ENCODE assay signal across 8 cellular contexts in the genomic region with DNA sequence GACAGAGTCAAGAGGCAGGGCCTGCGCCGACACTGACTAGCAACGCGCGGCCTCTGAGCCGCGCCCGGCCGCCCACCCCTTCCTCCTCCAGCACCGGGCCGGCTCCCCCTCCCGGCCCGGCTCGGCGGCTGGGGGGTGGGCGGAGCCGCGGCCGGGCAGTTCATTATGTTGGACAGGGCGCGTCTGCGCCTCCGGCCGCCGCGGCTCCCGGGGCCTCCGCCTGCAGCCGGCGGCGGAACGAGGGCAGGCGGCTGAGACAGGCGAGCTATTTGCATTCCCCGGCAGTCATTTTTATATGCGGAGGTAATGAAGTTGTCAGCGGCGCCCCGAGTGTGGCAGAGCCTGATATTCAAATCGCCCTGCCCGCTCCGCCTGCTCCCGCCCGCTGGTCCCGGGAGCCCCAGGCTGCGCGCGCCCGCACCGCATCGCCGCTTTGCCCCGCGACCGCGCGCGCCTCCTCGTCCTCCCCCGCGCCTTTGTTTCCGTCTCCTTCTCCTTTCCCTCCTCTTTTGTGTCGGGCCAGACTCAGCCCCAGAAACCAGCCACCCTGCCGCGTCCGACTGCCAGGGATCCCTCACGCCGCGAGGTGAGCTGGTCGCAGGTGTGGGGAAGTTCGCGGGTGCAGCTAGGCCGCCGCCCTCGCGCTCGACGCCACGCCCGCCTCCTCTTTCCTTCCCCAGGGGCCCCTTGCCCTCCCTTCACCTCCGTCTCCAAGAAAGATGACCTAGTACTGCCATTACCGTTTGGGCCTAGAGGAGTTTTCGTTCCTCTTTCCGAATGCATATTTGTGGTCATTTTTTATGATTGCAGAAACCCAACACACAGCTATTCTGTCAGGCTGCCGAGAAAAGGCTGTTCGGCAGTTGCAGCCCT.
DNase-seq lines count a peak whose midpoint lies in the region; ATAC-seq and FAIRE-seq lines count a peak whose summit lies in the region.

No MANE protein-coding gene starts in this region.

- H3K9me3 ChIP-seq in neuronal stem cell (replicated peaks in 1 of 2; ENCODE audit: control insufficient read depth in 2 of 2, insufficient read depth in 1 of 2, low read depth in 1 of 2, low read length in 2 of 2): no peaks in the 10 kb centered on the region

- peak overlapping the region; percentile 93 for H2BK120ac ChIP-seq in neuronal stem cell (ENCODE audit: low read depth, low read length)

- no peaks in the 10 kb centered on the region for H3K27me3 ChIP-seq in neuronal stem cell (ENCODE audit: control insufficient read depth in 3 of 3, insufficient read depth in 3 of 3, low read depth in 1 of 3, low read length in 3 of 3)

- H3K27me3 Mint-ChIP-seq in activated T-helper 17 cell treated with anti-CD3 and anti-CD28 coated beads, Interleukin-2, amount 50 U/mL, for 72 hours: peaks cover 40% of the 10 kb centered on the region

- peak overlapping the region; percentile 78 for H3K4me2 ChIP-seq in neuronal stem cell (ENCODE audit: insufficient read depth, low read length, poor library complexity, severe bottlenecking)

- WGBS in neuronal stem cell (ENCODE audit: extremely low coverage in 2 of 2, insufficient read length in 2 of 2, insufficient replicate concordance in 1 of 2), 2 donors: no CpG with 5 or more reads among the region's 86 CpGs

- peak overlapping the region; percentile 94 for H2AFZ ChIP-seq in neuronal stem cell (ENCODE audit: low read length)

- H2BK12ac ChIP-seq in neuronal stem cell (ENCODE audit: low read length): peak overlapping the region; percentile 16

- H3K4me3 Mint-ChIP-seq in activated T-helper 17 cell treated with anti-CD3 and anti-CD28 coated beads, Interleukin-2, amount 50 U/mL, for 72 hours: peak overlapping the region; percentile 84

- no peaks in the 10 kb centered on the region for H3K9me3 Mint-ChIP-seq in activated T-helper 17 cell treated with anti-CD3 and anti-CD28 coated beads, Interleukin-2, amount 50 U/mL, for 72 hours

- DNase-seq in DMS53 (lab: John Stamatoyannopoulos, UW): peak; percentile 94
- peak; percentile 97 for DNase-seq in NOMO-1 treated with dmso at 0.1 percent for 144 hours (lab: John Stamatoyannopoulos, UW; ENCODE audit: unreplicated experiment)
- DNase-seq in globus pallidus (ENCODE audit: low spot score): peak; percentile 37
- peak; percentile 76 for DNase-seq in neuronal stem cell (ENCODE audit: low spot score)
- peak; percentile 88 for DNase-seq in urothelium cell line (ENCODE audit: low spot score)

- FAIRE-seq in urothelium cell line (lab: Jason Lieb, UNC): peak; percentile 82

- peak overlapping the region; percentile 97 for H3K9ac ChIP-seq in neuronal stem cell (ENCODE audit: low read depth, low read length, poor library complexity)

- peak overlapping the region; percentile 79 for H4K91ac ChIP-seq in neuronal stem cell (ENCODE audit: low read depth, low read length, poor library complexity)

- H3K14ac ChIP-seq in neuronal stem cell (ENCODE audit: low read length): peak overlapping the region; percentile 98

- H3K4me1 ChIP-seq in neuronal stem cell (ENCODE audit: control insufficient read depth in 2 of 2, insufficient read depth in 1 of 2, low read depth in 1 of 2, low read length in 2 of 2): peaks cover 16 to 20% of the 10 kb centered on the region in 2 donors

- H3K23ac ChIP-seq in neuronal stem cell (ENCODE audit: low read depth, low read length, poor library complexity): peak overlapping the region; percentile 96

- no peak overlapping the region for H2AK5ac ChIP-seq in neuronal stem cell (ENCODE audit: low read depth, low read length)

- H3K4me3 ChIP-seq in neuronal stem cell (ENCODE audit: low read length in 2 of 2): peak overlapping the region; percentile 64 to 84

- no peaks in the 10 kb centered on the region for H3K36me3 ChIP-seq in neuronal stem cell (replicated peaks in 1 of 2; ENCODE audit: control insufficient read depth in 2 of 2, insufficient read depth in 2 of 2, low read length in 2 of 2)

- H3K27ac ChIP-seq in neuronal stem cell (replicated peaks; ENCODE audit: low read length): peak overlapping the region; percentile 93

- no peaks in the 10 kb centered on the region for H3K79me1 ChIP-seq in neuronal stem cell (ENCODE audit: low read depth, low read length)

- H2BK5ac ChIP-seq in neuronal stem cell (ENCODE audit: low read length): peak overlapping the region; percentile 69

- no peaks in the 10 kb centered on the region for H3K36me3 Mint-ChIP-seq in activated T-helper 17 cell treated with anti-CD3 and anti-CD28 coated beads, Interleukin-2, amount 50 U/mL, for 72 hours (ENCODE audit: low read depth)

- peak overlapping the region; percentile 99 for H3K18ac ChIP-seq in neuronal stem cell (ENCODE audit: low read length)

- ATAC-seq in GM19467 (IDR thresholded peaks at IDR 0.05; ENCODE audit: unreplicated experiment) (peak; percentile 76), HG03558 (IDR thresholded peaks at IDR 0.05; ENCODE audit: extremely low read depth, unreplicated experiment) (peak; percentile 83)
- peak; percentile 78 for ATAC-seq in activated T-helper 17 cell treated with anti-CD3 and anti-CD28 coated beads, Interleukin-2, amount 50 U/mL, for 72 hours (replicated peaks)

- H3K27ac Mint-ChIP-seq in activated T-helper 17 cell treated with anti-CD3 and anti-CD28 coated beads, Interleukin-2, amount 50 U/mL, for 72 hours: no peak overlapping the region

- H3K4me1 Mint-ChIP-seq in activated T-helper 17 cell treated with anti-CD3 and anti-CD28 coated beads, Interleukin-2, amount 50 U/mL, for 72 hours: peaks cover 6% of the 10 kb centered on the region

- H2BK15ac ChIP-seq in neuronal stem cell (ENCODE audit: low read length): peak overlapping the region; percentile 90

- peak overlapping the region; percentile 89 for H3K4ac ChIP-seq in neuronal stem cell (ENCODE audit: low read length)

- peak overlapping the region; percentile 19 for H4K8ac ChIP-seq in neuronal stem cell (ENCODE audit: low read depth, low read length)

Comparison
In these comparisons a context has a peak if more than half of its experiments do, and no peak if none do; other contexts are left out.
1. Peak in every context shown above with its lines: DNase-seq, ATAC-seq, H3K4me3 ChIP-seq and H3K27ac ChIP-seq.
2. DNase-seq: peak in every context shown above with its lines; median percentile 97 in NOMO-1 treated with dmso at 0.1 percent for 144 hours; 94 in DMS53; 88 in urothelium cell line; 76 in neuronal stem cell; 37 in globus pallidus.